ENCODE assay signal across 10 cellular contexts in the genomic region with DNA sequence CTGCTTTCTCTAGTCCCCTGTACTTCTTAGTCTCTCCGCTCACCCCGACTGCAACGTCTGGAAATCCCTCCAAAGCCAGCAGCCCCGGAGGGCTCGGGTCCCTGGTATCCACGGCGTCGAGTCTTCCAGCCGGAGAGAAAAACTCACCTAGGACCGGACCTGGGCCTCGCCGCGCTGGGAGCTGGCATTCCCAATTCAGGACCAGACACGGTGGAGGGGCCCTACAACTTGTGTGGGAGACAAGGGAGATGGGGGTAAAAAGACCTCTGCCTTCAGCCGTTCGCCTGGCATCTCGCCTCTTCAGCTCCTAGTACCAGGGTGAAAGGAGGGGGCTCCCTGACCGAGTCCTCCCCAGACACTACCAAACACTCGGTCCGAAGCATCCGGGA.
DNase-seq lines count a peak whose midpoint lies in the region; ATAC-seq and TF ChIP-seq lines count a peak whose summit lies in the region.
"Had no signal": no experiment of that assay in that cellular context is flagged by ENCODE, and none has a peak within 500 bp of the region (broad histone marks: within the 10 kb centered on the region; RNA-seq: fewer than 3 reads in every experiment).

No MANE protein-coding gene starts in this region.

- TF ChIP-seq RAD21 in SK-N-SH (IDR thresholded peaks at IDR 0.05; ENCODE audit: low read length) = no peak

- peak overlapping the region; percentile 68 for H3K4me3 Mint-ChIP-seq in progenitor cell of endocrine pancreas (ENCODE audit: low read depth)

- H2AFZ ChIP-seq in SK-N-SH (ENCODE audit: low read depth) (no peak overlapping the region), PC-9 (no peak overlapping the region)

- CTCF ChIA-PET in SK-N-SH (lab: Yijun Ruan, JAX) = interaction anchor here (0.6 to 2.2 kb wide), 4 partner anchors 13 to 316 kb away, joined by 3 to 13 read pairs (median 3); no protein-coding TSS in a partner anchor
- CTCF ChIA-PET in PC-9 (lab: Charles Lee) = interaction anchor here (0.5 to 0.7 kb wide), 2 partner anchors 154 to 876 kb away, joined by 3 read pairs; no protein-coding TSS in a partner anchor

- peak overlapping the region; percentile 33 to 40; a peak in 2 of 4 replicates for H3K4me3 ChIP-seq in SK-N-SH (ENCODE audit: low read depth in 2 of 2, low read length in 1 of 2)
- no peak overlapping the region for H3K4me3 ChIP-seq in PC-9
- peak overlapping the region; percentile 51 for H3K4me3 ChIP-seq in epithelial cell of esophagus (ENCODE audit: low read length)
- H3K4me3 ChIP-seq: lower lobe of right lung had no signal

- H3K4me1 Mint-ChIP-seq in progenitor cell of endocrine pancreas (ENCODE audit: low read depth) = peaks cover 20% of the 10 kb centered on the region

- H3K27me3 Mint-ChIP-seq in progenitor cell of endocrine pancreas = peaks cover 24% of the 10 kb centered on the region

- DNase-seq in SK-N-SH (no peak), PC-9 (no peak), epithelial cell of esophagus (ENCODE audit: low read depth) (no peak), progenitor cell of endocrine pancreas (ENCODE audit: low spot score, unreplicated experiment) (no peak), middle frontal gyrus (ENCODE audit: extremely low spot score, low spot score) (no peak), NK-92 (lab: John Stamatoyannopoulos, UW; ENCODE audit: unreplicated experiment) (no peak), DMS 273 (lab: John Stamatoyannopoulos, UW; ENCODE audit: unreplicated experiment) (no peak)
- DNase-seq: effector memory CD4-positive, alpha-beta T cell; lower lobe of right lung had no signal

- 86% methylated on average over 20 of the region's 21 CpGs for WGBS in SK-N-SH (ENCODE audit: low lambda C conversion rate)

- H3K79me2 ChIP-seq in SK-N-SH (ENCODE audit: insufficient read depth) = no peaks in the 10 kb centered on the region
- H3K79me2 ChIP-seq in PC-9 (ENCODE audit: low read depth) = 0 out of 2 replicates have a peak, but pooled peaks cover 7% of the 10 kb centered on the region

- H3K27ac Mint-ChIP-seq in progenitor cell of endocrine pancreas = peak overlapping the region; percentile 46

- H3K9ac ChIP-seq in SK-N-SH = no peak overlapping the region; the same call in 1 of the 2 replicates

- H3K9me3 ChIP-seq in SK-N-SH (no peaks in the 10 kb centered on the region), PC-9 (ENCODE audit: insufficient read depth, low read depth) (no peaks in the 10 kb centered on the region; the same call in 1 of the 2 replicates)
- H3K9me3 ChIP-seq: lower lobe of right lung had no signal

- H3K4me1 ChIP-seq in SK-N-SH (ENCODE audit: control insufficient read depth in 1 of 2, insufficient read depth in 2 of 2, low read depth in 1 of 2, low read length in 1 of 2) (peaks cover 8 to 14% of the 10 kb centered on the region in 2 experiments; a peak in 3 of 4 replicates), PC-9 (replicated peaks; ENCODE audit: insufficient read depth) (peaks cover 31% of the 10 kb centered on the region)
- H3K4me1 ChIP-seq: lower lobe of right lung had no signal

- TF ChIP-seq CTCF in SK-N-SH (IDR thresholded peaks at IDR 0.05) (no peak), PC-9 (conservative IDR thresholded peaks at IDR 0.05) (no peak), epithelial cell of esophagus (IDR thresholded peaks at IDR 0.05; ENCODE audit: insufficient read depth, low read depth, low read length, missing control alignments) (no peak), progenitor cell of endocrine pancreas (IDR thresholded peaks at IDR 0.05; ENCODE audit: unreplicated experiment) (no peak)

- no TSS peak for BruUV-seq in PC-9 (replicated peaks; lab: Mats Ljungman, UMichigan)

- H3K9me3 Mint-ChIP-seq in progenitor cell of endocrine pancreas (ENCODE audit: low read depth) = no peaks in the 10 kb centered on the region

- H3K27me3 ChIP-seq in SK-N-SH (ENCODE audit: insufficient read depth) (no peaks in the 10 kb centered on the region), PC-9 (ENCODE audit: insufficient read depth, low read depth) (no peaks in the 10 kb centered on the region)

- no peaks in the 10 kb centered on the region for H3F3A ChIP-seq in SK-N-SH (replicated peaks; ENCODE audit: insufficient read depth)
- peaks cover 26% of the 10 kb centered on the region for H3F3A ChIP-seq in PC-9 (ENCODE audit: insufficient read depth, low read depth)

- H3K27ac ChIP-seq in SK-N-SH (ENCODE audit: low read depth in 2 of 2, low read length in 1 of 2) (peak overlapping the region; percentile 50 to 52; a peak in 2 of 4 replicates), PC-9 (peak overlapping the region; percentile 37; the same call in 1 of the 2 replicates)
- H3K27ac ChIP-seq: lower lobe of right lung had no signal

- H3K9me2 ChIP-seq in SK-N-SH (no peaks in the 10 kb centered on the region), PC-9 (ENCODE audit: insufficient read depth) (no peaks in the 10 kb centered on the region)

- no peaks in the 10 kb centered on the region for H3K36me3 Mint-ChIP-seq in progenitor cell of endocrine pancreas (ENCODE audit: insufficient read depth)

- ATAC-seq in SK-N-SH treated with all-trans-retinoic acid at 6 μM for 48 hours = no peak

- no peak for TF ChIP-seq EP300 in SK-N-SH (IDR thresholded peaks at IDR 0.05; ENCODE audit: borderline replicate concordance in 1 of 2, low read depth in 1 of 2, low read length in 1 of 2)

- H3K36me3 ChIP-seq in SK-N-SH (replicated peaks in 1 of 2; ENCODE audit: control insufficient read depth in 1 of 2, insufficient read depth in 2 of 2, low read length in 1 of 2) (no peaks in the 10 kb centered on the region), PC-9 (ENCODE audit: low read depth) (no peaks in the 10 kb centered on the region)
- H3K36me3 ChIP-seq: lower lobe of right lung had no signal

- H3K4me2 ChIP-seq in SK-N-SH (peak overlapping the region; percentile 51; the same call in 1 of the 2 replicates), PC-9 (peak overlapping the region; percentile 86)

- POLR2A ChIA-PET in SK-N-SH (lab: Yijun Ruan, JAX) (no interaction called here), PC-9 (lab: Charles Lee; ENCODE audit: unreplicated experiment) (interaction anchor here (0.7 kb wide), 1 partner anchor 8 kb away, joined by 5 read pairs; no protein-coding TSS in a partner anchor)

- intact Hi-C loops in PC-9 (cut with micrococcal nuclease; ENCODE audit: unreplicated experiment) = loop anchor here (5.0 to 10.0 kb wide), 5 partner anchors 48 to 455 kb away; no protein-coding TSS in a partner anchor

- H4K20me1 ChIP-seq in SK-N-SH (ENCODE audit: insufficient read depth) (no peaks in the 10 kb centered on the region), PC-9 (ENCODE audit: insufficient read depth) (no peaks in the 10 kb centered on the region)

TF ChIP-seq in SK-N-SH, 30 proteins besides CTCF, POLR2A, EP300 and RAD21 (continues in another document):
- TF ChIP-seq MAX (IDR thresholded peaks at IDR 0.05; ENCODE audit: low read depth) (no peak), RXRA (IDR thresholded peaks at IDR 0.05; ENCODE audit: borderline replicate concordance, low read depth) (no peak), FOXJ3 (CRISPR knock-in tag; IDR thresholded peaks at IDR 0.05) (no peak), EZH2phosphoT487 (IDR thresholded peaks at IDR 0.05; ENCODE audit: borderline replicate concordance, low read depth) (no peak), GATA2 (CRISPR knock-in tag; IDR thresholded peaks at IDR 0.05) (no peak), MXI1 (IDR thresholded peaks at IDR 0.05; ENCODE audit: low read depth, low read length) (no peak), USF1 (IDR thresholded peaks at IDR 0.05; ENCODE audit: borderline replicate concordance, low read depth) (no peak), JUND (IDR thresholded peaks at IDR 0.05) (no peak)

TF ChIP-seq in SK-N-SH treated with all-trans-retinoic acid at 6 μM for 48 hours, 23 proteins besides CTCF, POLR2A, EP300 and RAD21 (continues in another document):
- no peak for TF ChIP-seq RARB (CRISPR knock-in tag; IDR thresholded peaks at IDR 0.05)
- no peak for TF ChIP-seq GLIS3 (CRISPR knock-in tag; IDR thresholded peaks at IDR 0.05)
- no peak for TF ChIP-seq BACH2 (CRISPR knock-in tag; IDR thresholded peaks at IDR 0.05; ENCODE audit: borderline replicate concordance)
- TF ChIP-seq TCF4 (CRISPR knock-in tag; IDR thresholded peaks at IDR 0.05; ENCODE audit: borderline replicate concordance) = no peak
- TF ChIP-seq ARNTL (CRISPR knock-in tag; IDR thresholded peaks at IDR 0.05; ENCODE audit: borderline replicate concordance, low read depth) = no peak
- no peak for TF ChIP-seq ZNF8 (CRISPR knock-in tag; IDR thresholded peaks at IDR 0.05)
- no peak for TF ChIP-seq POU6F1 (CRISPR knock-in tag; IDR thresholded peaks at IDR 0.05; ENCODE audit: borderline replicate concordance, low read depth)
- no peak for TF ChIP-seq ZFP3 (CRISPR knock-in tag; IDR thresholded peaks at IDR 0.05)
- TF ChIP-seq, protein P1, sequence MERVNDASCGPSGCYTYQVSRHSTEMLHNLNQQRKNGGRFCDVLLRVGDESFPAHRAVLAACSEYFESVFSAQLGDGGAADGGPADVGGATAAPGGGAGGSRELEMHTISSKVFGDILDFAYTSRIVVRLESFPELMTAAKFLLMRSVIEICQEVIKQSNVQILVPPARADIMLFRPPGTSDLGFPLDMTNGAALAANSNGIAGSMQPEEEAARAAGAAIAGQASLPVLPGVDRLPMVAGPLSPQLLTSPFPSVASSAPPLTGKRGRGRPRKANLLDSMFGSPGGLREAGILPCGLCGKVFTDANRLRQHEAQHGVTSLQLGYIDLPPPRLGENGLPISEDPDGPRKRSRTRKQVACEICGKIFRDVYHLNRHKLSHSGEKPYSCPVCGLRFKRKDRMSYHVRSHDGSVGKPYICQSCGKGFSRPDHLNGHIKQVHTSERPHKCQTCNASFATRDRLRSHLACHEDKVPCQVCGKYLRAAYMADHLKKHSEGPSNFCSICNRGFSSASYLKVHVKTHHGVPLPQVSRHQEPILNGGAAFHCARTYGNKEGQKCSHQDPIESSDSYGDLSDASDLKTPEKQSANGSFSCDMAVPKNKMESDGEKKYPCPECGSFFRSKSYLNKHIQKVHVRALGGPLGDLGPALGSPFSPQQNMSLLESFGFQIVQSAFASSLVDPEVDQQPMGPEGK (CRISPR knock-in tag; IDR thresholded peaks at IDR 0.05; ENCODE audit: borderline replicate concordance) = no peak
- TF ChIP-seq PPARA (CRISPR knock-in tag; IDR thresholded peaks at IDR 0.05; ENCODE audit: borderline replicate concordance) = no peak
- no peak for TF ChIP-seq ZNF70 (CRISPR knock-in tag; IDR thresholded peaks at IDR 0.05)
